In the genomic region with DNA sequence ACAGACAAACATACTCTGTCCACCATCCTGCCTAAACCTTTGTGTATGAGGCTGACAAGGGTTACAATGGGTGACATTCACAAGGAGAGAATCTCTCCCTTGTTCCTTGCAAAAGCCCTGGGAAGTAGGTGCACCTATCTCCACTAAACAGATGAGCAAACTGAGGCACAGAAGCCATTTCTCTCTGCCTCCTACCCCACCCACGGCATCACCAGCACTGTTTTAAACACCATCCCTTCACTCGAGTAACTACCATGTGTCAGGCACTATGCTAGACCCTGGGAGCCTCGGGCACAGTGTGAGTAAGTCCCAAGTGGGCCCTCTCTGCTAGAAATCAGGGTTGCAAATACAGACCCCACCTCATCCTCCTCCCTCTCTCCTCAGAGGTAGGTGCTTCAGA, we compare ENCODE assay signal across 8 cellular contexts. TPM values are rescaled to one million over a fixed set of nuclear protein-coding genes. Genes with fewer than 3 reads are reported as not detected.
DNase-seq lines count a peak whose midpoint lies in the region; ATAC-seq and TF ChIP-seq lines count a peak whose summit lies in the region.

No MANE protein-coding gene starts in this region.

- H3K4me3 ChIP-seq in MG63 (peak overlapping the region; percentile 89), ectodermal cell (ENCODE audit: insufficient read depth, low read depth, low read length) (peak overlapping the region; percentile 71)

- no peaks in the 10 kb centered on the region for H3K9me3 ChIP-seq in MG63
- no peaks in the 10 kb centered on the region for H3K9me3 ChIP-seq in ectodermal cell (ENCODE audit: control insufficient read depth, low read length)

- DNase-seq in CD14-positive monocyte (ENCODE audit: low spot score): no peak
- no peak for DNase-seq in MG63
- DNase-seq in omental fat pad (ENCODE audit: low spot score): no peak
- no peak for DNase-seq in NCI-H1436 treated with DMSO at 0.1 percent for 48 hours (lab: John Stamatoyannopoulos, UW)
- DNase-seq in DMS153 treated with DMSO at 0.1 percent for 48 hours (lab: John Stamatoyannopoulos, UW; ENCODE audit: unreplicated experiment): no peak

- H3K27me3 ChIP-seq in MG63 (no peaks in the 10 kb centered on the region), ectodermal cell (ENCODE audit: control insufficient read depth, insufficient read depth, low read length, poor library complexity, severe bottlenecking) (no peaks in the 10 kb centered on the region)

- 39 to 49% methylated on average over 3 of the region's 3 CpGs for WGBS in ectodermal cell, 2 experiments

- intact Hi-C loops in CD14-positive monocyte (cut with micrococcal nuclease): no loop called here

- H3K36me3 Mint-ChIP-seq in CD14-positive monocyte (peaks cover 28 to 33% of the 10 kb centered on the region in 2 donors), nephron (ENCODE audit: low read depth) (peaks cover 10% of the 10 kb centered on the region)

- H3K27ac ChIP-seq in ectodermal cell (ENCODE audit: insufficient read depth, low read depth, low read length, poor library complexity, severe bottlenecking): no peak overlapping the region

- H3K4me3 Mint-ChIP-seq in CD14-positive monocyte: peak overlapping the region; percentile 95 to 96
- peak overlapping the region; percentile 98 to 99 (median 98) for H3K4me3 Mint-ChIP-seq in nephron

- peaks cover 9% of the 10 kb centered on the region for H3K4me1 ChIP-seq in ectodermal cell (ENCODE audit: control insufficient read depth, insufficient read depth, low read length)

- no peak for TF ChIP-seq CTCF in CD14-positive monocyte (IDR thresholded peaks at IDR 0.05)
- no peak for TF ChIP-seq CTCF in nephron (IDR thresholded peaks at IDR 0.05; ENCODE audit: unreplicated experiment in 3 of 3)
- no peak for TF ChIP-seq CTCF in omental fat pad (IDR thresholded peaks at IDR 0.05)

- H3K27ac Mint-ChIP-seq in CD14-positive monocyte: peak overlapping the region in 5 of 7 donors; percentile 54 to 96 (median 90)
- peak overlapping the region in 1 of 3 experiments; percentile 81 for H3K27ac Mint-ChIP-seq in nephron

- H3K36me3 ChIP-seq in MG63 (peaks cover 5% of the 10 kb centered on the region), ectodermal cell (ENCODE audit: control insufficient read depth, insufficient read depth, low read length) (no peaks in the 10 kb centered on the region)

- H3K27me3 Mint-ChIP-seq in CD14-positive monocyte (ENCODE audit: low read depth in 3 of 3) (peaks cover 0 to 2% (median 0%) of the 10 kb centered on the region in 3 donors), nephron (ENCODE audit: low read depth) (no peaks in the 10 kb centered on the region)

- peaks cover 26% of the 10 kb centered on the region for H3K4me1 Mint-ChIP-seq in CD14-positive monocyte
- peaks cover 28% of the 10 kb centered on the region for H3K4me1 Mint-ChIP-seq in nephron

- no peak for ATAC-seq in omental fat pad (ENCODE audit: low FRiP score)
- no peak for ATAC-seq in GM19023 (IDR thresholded peaks at IDR 0.05; ENCODE audit: unreplicated experiment)

- H3K9me3 Mint-ChIP-seq in CD14-positive monocyte: no peaks in the 10 kb centered on the region
- H3K9me3 Mint-ChIP-seq in nephron: no peaks in the 10 kb centered on the region

RNA-seq across cellular contexts. Expression of a gene that starts 0.9 kb away (rescaled TPM):
- polyA plus RNA-seq in CD14-positive monocyte: 10 to 100 TPM; 14.9 to 22.6 TPM
- 17.5 and 20.9 TPM in 2 replicates for total RNA-seq in MG63 (2014; rRNA removed; shearing (Covaris generic); ENCODE audit: low replicate concordance)
- polyA plus RNA-seq in ectodermal cell (2013, experiment 1 of 4): 35.8 TPM
- polyA plus RNA-seq in ectodermal cell (2013, experiment 2 of 4): 29.4 TPM
- polyA plus RNA-seq in ectodermal cell (2013, experiment 3 of 4): 27.4 TPM
- 31.5 TPM for polyA plus RNA-seq in ectodermal cell (2013, experiment 4 of 4)
- total RNA-seq in omental fat pad: 10 to 100 TPM; 13.1 to 40.7 (median 15.5) TPM

RNA-seq across cellular contexts. Expression of a gene that starts 1.0 kb away (rescaled TPM):
- polyA plus RNA-seq in CD14-positive monocyte: 1 to 10 TPM; 1.4 to 1.7 TPM
- total RNA-seq in MG63 (2014; rRNA removed; shearing (Covaris generic); ENCODE audit: low replicate concordance): 0.52 and 3.3 TPM in 2 replicates
- polyA plus RNA-seq in ectodermal cell (2013, experiment 1 of 4): 9.7 TPM
- 7.8 TPM for polyA plus RNA-seq in ectodermal cell (2013, experiment 2 of 4)
- 6.7 TPM for polyA plus RNA-seq in ectodermal cell (2013, experiment 3 of 4)
- polyA plus RNA-seq in ectodermal cell (2013, experiment 4 of 4): 8.8 TPM
- total RNA-seq in omental fat pad: 10 to 100 TPM in 1 of 4 donors, 1 to 10 TPM in 3; 3.1 to 10.7 (median 7.6) TPM

RNA-seq across cellular contexts. Expression of a gene that starts 41.0 kb away (rescaled TPM):
- polyA plus RNA-seq in CD14-positive monocyte: 10 to 100 TPM; 29.7 to 35.1 TPM
- 32.3 and 34.9 TPM in 2 replicates for total RNA-seq in MG63 (2014; rRNA removed; shearing (Covaris generic); ENCODE audit: low replicate concordance)
- 42.3 TPM for polyA plus RNA-seq in ectodermal cell (2013, experiment 1 of 4)
- polyA plus RNA-seq in ectodermal cell (2013, experiment 2 of 4): 48.0 TPM
- 44.7 TPM for polyA plus RNA-seq in ectodermal cell (2013, experiment 3 of 4)
- 48.9 TPM for polyA plus RNA-seq in ectodermal cell (2013, experiment 4 of 4)
- 10 to 100 TPM in 3 of 4 donors, 1 to 10 TPM in 1; 9.4 to 27.3 (median 15.3) TPM for total RNA-seq in omental fat pad
